In genomic region chr20:12012241-12013222, GRCh38 we compare ENCODE assay signal across 8 cellular contexts.
DNase-seq lines count a peak whose midpoint lies in the region; FAIRE-seq and TF ChIP-seq lines count a peak whose summit lies in the region.

No MANE protein-coding gene starts in this region.

- H3K36me3 ChIP-seq in adrenal gland (replicated peaks in 1 of 2) = no peaks in the 10 kb centered on the region

- H3K4me1 ChIP-seq in adrenal gland (replicated peaks in 1 of 2) = peaks cover 0 to 18% of the 10 kb centered on the region in 2 donors

- WGBS in adrenal gland, 4 donors = 76 to 82% (median 79%) methylated on average over 9 of the region's 9 CpGs

- no peak overlapping the region for H3K27ac ChIP-seq in adrenal gland

- peak; percentile 52 to 95 (median 77) for TF ChIP-seq CTCF in adrenal gland (IDR thresholded peaks at IDR 0.05)

- peak; percentile 79 for FAIRE-seq in H54 (lab: Jason Lieb, UNC)

- no peak for TF ChIP-seq POLR2A in H54 (IDR thresholded peaks at IDR 0.05; ENCODE audit: low read depth, low read length)
- TF ChIP-seq POLR2A in adrenal gland (IDR thresholded peaks at IDR 0.05) = no peak

- no peaks in the 10 kb centered on the region for H3K9me3 ChIP-seq in adrenal gland (replicated peaks in 1 of 3)

- no peak overlapping the region for H3K4me3 ChIP-seq in adrenal gland

- peak; percentile 50 for DNase-seq in activated CD4-positive, alpha-beta T cell treated with anti-CD3 and anti-CD28 coated beads for 48 hours
- DNase-seq in activated CD4-positive, alpha-beta T cell treated with anti-CD3 and anti-CD28 coated beads, Interleukin-2, amount 50 U/mL, for 4 hours = no peak
- DNase-seq in H54 (ENCODE audit: insufficient read length, low spot score) = peak; percentile 42
- peak; percentile 34 for DNase-seq in NCI-H2029 treated with DMSO at 0.1 percent for 48 hours (lab: John Stamatoyannopoulos, UW)
- peak in 6 of 7 donors; percentile 17 to 61 (median 32) for DNase-seq in adrenal gland
- DNase-seq in iPS DF 4.7 (ENCODE audit: extremely low read depth, low spot score) = peak; percentile 74
- peak; percentile 24 for DNase-seq in stimulated activated CD8-positive, alpha-beta memory T cell treated with anti-CD3 and anti-CD28 coated beads, Interleukin-4, amount 100 ng/mL, for 48 hours
- no peak for DNase-seq in DMS79 (lab: John Stamatoyannopoulos, UW)

- no peaks in the 10 kb centered on the region for H3K27me3 ChIP-seq in adrenal gland

- intact Hi-C loops in adrenal gland (cut with DNase I) = no loop called here

Comparison
In these comparisons a context has a peak if more than half of its experiments do, and no peak if none do; other contexts are left out.
1. DNase-seq: peak in activated CD4-positive, alpha-beta T cell treated with anti-CD3 and anti-CD28 coated beads for 48 hours (single experiment), H54 (single experiment), NCI-H2029 treated with DMSO at 0.1 percent for 48 hours (single experiment), adrenal gland (6 of 7), iPS DF 4.7 (single experiment) and stimulated activated CD8-positive, alpha-beta memory T cell treated with anti-CD3 and anti-CD28 coated beads, Interleukin-4, amount 100 ng/mL, for 48 hours (single experiment); none in activated CD4-positive, alpha-beta T cell treated with anti-CD3 and anti-CD28 coated beads, Interleukin-2, amount 50 U/mL, for 4 hours (0 of 2) and DMS79 (single experiment).